In genomic region chr3:153161138-153161713, GRCh38 we compare ENCODE assay signal across 8 cellular contexts. TPM values are rescaled to one million over a fixed set of nuclear protein-coding genes. Genes with fewer than 3 reads are reported as not detected.
DNase-seq lines count a peak whose midpoint lies in the region; ATAC-seq and TF ChIP-seq lines count a peak whose summit lies in the region.

No MANE protein-coding gene starts in this region.

- peaks cover 49% of the 10 kb centered on the region for H3K36me3 Mint-ChIP-seq in dendritic cell treated with granulocyte-macrophage colony-stimulating factor and Interleukin-4, amounts not matched to agents 40 ng/mL and 50 ng/mL, for 4 days (ENCODE audit: low read depth)

- intact Hi-C loops in dendritic cell treated with granulocyte-macrophage colony-stimulating factor and Interleukin-4, amounts not matched to agents 40 ng/mL and 50 ng/mL, for 4 days (cut with micrococcal nuclease) = loop anchor here (2.0 to 5.0 kb wide), 2 partner anchors 34 to 128 kb away; no protein-coding TSS in a partner anchor

- peak overlapping the region; percentile 88 for H3K4me3 Mint-ChIP-seq in dendritic cell treated with granulocyte-macrophage colony-stimulating factor and Interleukin-4, amounts not matched to agents 40 ng/mL and 50 ng/mL, for 4 days

- peak overlapping the region; percentile 100 for H3K27ac Mint-ChIP-seq in dendritic cell treated with granulocyte-macrophage colony-stimulating factor and Interleukin-4, amounts not matched to agents 40 ng/mL and 50 ng/mL, for 4 days

- no peaks in the 10 kb centered on the region for H3K9me3 Mint-ChIP-seq in dendritic cell treated with granulocyte-macrophage colony-stimulating factor and Interleukin-4, amounts not matched to agents 40 ng/mL and 50 ng/mL, for 4 days

- no peaks in the 10 kb centered on the region for H3K27me3 Mint-ChIP-seq in dendritic cell treated with granulocyte-macrophage colony-stimulating factor and Interleukin-4, amounts not matched to agents 40 ng/mL and 50 ng/mL, for 4 days

- peak; percentile 100 for DNase-seq in AML-193 (lab: John Stamatoyannopoulos, UW)
- DNase-seq in NCI-H524 (lab: John Stamatoyannopoulos, UW) = peak; percentile 100
- DNase-seq in activated CD4-positive, alpha-beta T cell treated with anti-CD3 and anti-CD28 coated beads, Interleukin-2, amount 50 U/mL, for 1 hour = peak; percentile 84
- peak; percentile 96 for DNase-seq in left lobe of liver (ENCODE audit: low spot score)
- DNase-seq in stimulated activated CD4-positive, alpha-beta T cell treated with anti-CD3 and anti-CD28 coated beads, Interleukin-2, amount 100 ng/mL, for 4 hours (ENCODE audit: low read depth) = peak; percentile 84

- H3K4me1 Mint-ChIP-seq in dendritic cell treated with granulocyte-macrophage colony-stimulating factor and Interleukin-4, amounts not matched to agents 40 ng/mL and 50 ng/mL, for 4 days (ENCODE audit: low read depth) = peaks cover 24% of the 10 kb centered on the region

- TF ChIP-seq POLR2A in GM19099 (IDR thresholded peaks at IDR 0.05; ENCODE audit: extremely low read depth, insufficient read length, low read depth) = peak; percentile 44

- peak; percentile 87 for ATAC-seq in HG03378 (IDR thresholded peaks at IDR 0.05; ENCODE audit: unreplicated experiment)
- peak; percentile 76 for ATAC-seq in left lobe of liver

RNA-seq across cellular contexts. Expression of gene RAP2B, which starts 0.8 kb away (rescaled TPM):
- 3.1 TPM for total RNA-seq in left lobe of liver

Comparison
In these comparisons a context has a peak if more than half of its experiments do, and no peak if none do; other contexts are left out.
1. Peak in every context shown above with its lines: DNase-seq and ATAC-seq.